Comparison of ENCODE assay signal across 19 cellular contexts in the genomic region with DNA sequence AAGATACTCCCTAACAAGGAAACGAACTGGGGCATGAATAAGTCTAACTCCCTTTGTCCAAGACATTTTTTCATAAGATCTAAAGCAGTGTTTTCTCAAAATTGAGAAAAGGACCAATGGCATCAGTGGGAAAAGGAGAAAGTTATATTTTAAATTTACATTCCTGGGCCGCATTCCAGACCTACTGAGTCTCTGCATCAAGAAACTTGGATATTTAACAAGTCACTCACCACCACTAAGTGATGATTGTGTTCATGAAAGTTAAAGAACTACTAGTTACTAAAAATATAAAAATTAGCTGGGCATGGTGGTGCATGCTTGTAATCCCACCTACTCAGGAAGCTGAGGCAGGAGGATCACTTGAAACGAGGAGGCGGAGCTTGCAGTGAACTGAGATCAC.
"Had no signal": no experiment of that assay in that cellular context is flagged by ENCODE, and none has a peak within 500 bp of the region (broad histone marks: within the 10 kb centered on the region; RNA-seq: fewer than 3 reads in every experiment).

No MANE protein-coding gene starts in this region.

- H3K27me3 Mint-ChIP-seq: activated naive CD8-positive, alpha-beta T cell treated with anti-CD3 and anti-CD28 coated beads, Interleukin-2, amount 50 U/mL, for 24 hours; stimulated activated naive CD8-positive, alpha-beta T cell treated with anti-CD3 and anti-CD28 coated beads, Interleukin-15, amount 100 ng/mL, for 72 hours; T-cell had no signal

- H3K27ac Mint-ChIP-seq: activated naive CD8-positive, alpha-beta T cell treated with anti-CD3 and anti-CD28 coated beads, Interleukin-2, amount 50 U/mL, for 24 hours; activated T-helper 1 cell treated with anti-CD3 and anti-CD28 coated beads, Interleukin-12 subunit alpha, Interleukin-12 subunit beta, Interleukin-2, Interleukin-4 antibody, amounts not matched to agents 30 ng/mL and 10 ng/mL and 1 ng/mL, durations not matched to agents 14 hours and 24 hours and 36 hours; stimulated activated naive CD8-positive, alpha-beta T cell treated with anti-CD3 and anti-CD28 coated beads, Interleukin-15, amount 100 ng/mL, for 72 hours; T-cell had no signal

- H3K9me3 Mint-ChIP-seq: activated naive CD8-positive, alpha-beta T cell treated with anti-CD3 and anti-CD28 coated beads, Interleukin-2, amount 50 U/mL, for 24 hours; activated T-helper 1 cell treated with anti-CD3 and anti-CD28 coated beads, Interleukin-12 subunit alpha, Interleukin-12 subunit beta, Interleukin-2, Interleukin-4 antibody, amounts not matched to agents 30 ng/mL and 10 ng/mL and 1 ng/mL, durations not matched to agents 14 hours and 24 hours and 36 hours; neural crest cell had no signal

- H3K36me3 Mint-ChIP-seq: T-cell had no signal

- H3K36me3 ChIP-seq: ascending aorta, heart left ventricle, spleen, thoracic aorta had no signal

- H3K4me1 Mint-ChIP-seq: activated naive CD8-positive, alpha-beta T cell treated with anti-CD3 and anti-CD28 coated beads, Interleukin-2, amount 50 U/mL, for 24 hours; stimulated activated naive CD8-positive, alpha-beta T cell treated with anti-CD3 and anti-CD28 coated beads, Interleukin-15, amount 100 ng/mL, for 72 hours; T-cell had no signal

- H3K27ac ChIP-seq: ascending aorta, psoas muscle, spleen, thoracic aorta had no signal

- H3K27me3 ChIP-seq: ascending aorta, heart left ventricle, spleen had no signal

- ATAC-seq: activated CD4-positive, CD25-positive, alpha-beta regulatory T cell treated with anti-CD3 and anti-CD28 coated beads, Interleukin-2, amount 50 U/mL, for 24 hours; activated naive CD8-positive, alpha-beta T cell treated with anti-CD3 and anti-CD28 coated beads, Interleukin-2, amount 50 U/mL, for 24 hours; heart left ventricle; psoas muscle; sciatic nerve; stimulated activated naive CD8-positive, alpha-beta T cell treated with anti-CD3 and anti-CD28 coated beads, Interleukin-15, amount 100 ng/mL, for 72 hours; T-cell had no signal

- H3K9me3 ChIP-seq: ascending aorta, heart left ventricle, psoas muscle, spleen, thoracic aorta had no signal

- DNase-seq: activated CD4-positive, alpha-beta T cell treated with anti-CD3 and anti-CD28 coated beads, Interleukin-2, amount 50 U/mL, for 1 hour; activated CD8-positive, alpha-beta memory T cell treated with anti-CD3 and anti-CD28 coated beads for 24 hours; activated naive CD4-positive, alpha-beta T cell treated with Interleukin-2 at 50 U/mL for 16 hours; activated naive CD8-positive, alpha-beta T cell treated with anti-CD3 and anti-CD28 coated beads, Interleukin-2, amount 50 U/mL, for 24 hours; central memory CD4-positive, alpha-beta T cell; effector CD8-positive, alpha-beta T cell; foreskin melanocyte; heart left ventricle; psoas muscle; spleen; stimulated activated naive CD8-positive, alpha-beta T cell treated with anti-CD3 and anti-CD28 coated beads, Interleukin-15, amount 100 ng/mL, for 72 hours; T-cell; T-helper 9 cell had no signal

- H3K4me3 Mint-ChIP-seq: activated naive CD8-positive, alpha-beta T cell treated with anti-CD3 and anti-CD28 coated beads, Interleukin-2, amount 50 U/mL, for 24 hours; activated T-helper 1 cell treated with anti-CD3 and anti-CD28 coated beads, Interleukin-12 subunit alpha, Interleukin-12 subunit beta, Interleukin-2, Interleukin-4 antibody, amounts not matched to agents 30 ng/mL and 10 ng/mL and 1 ng/mL, durations not matched to agents 14 hours and 24 hours and 36 hours; neural crest cell; stimulated activated naive CD8-positive, alpha-beta T cell treated with anti-CD3 and anti-CD28 coated beads, Interleukin-15, amount 100 ng/mL, for 72 hours; T-cell had no signal

- H3K4me3 ChIP-seq: ascending aorta, heart left ventricle, psoas muscle, spleen, thoracic aorta had no signal
